In genomic region chr7:106774768-106775551, GRCh38 we compare ENCODE assay signal across 10 cellular contexts.
A peak's percentile ranks its signal among the peaks of the same experiment; 100 is the strongest.
DNase-seq lines count a peak whose midpoint lies in the region; ATAC-seq and TF ChIP-seq lines count a peak whose summit lies in the region.
"Had no signal": no experiment of that assay in that cellular context is flagged by ENCODE, and none has a peak within 500 bp of the region (broad histone marks: within the 10 kb centered on the region; RNA-seq: fewer than 3 reads in every experiment).

No MANE protein-coding gene starts in this region.

- H2AFZ ChIP-seq in Karpas-422 (ENCODE audit: low read length) (no peak overlapping the region), OCI-LY7 (ENCODE audit: low read length) (no peak overlapping the region)

- H3K9me3 Mint-ChIP-seq in activated CD4-positive, alpha-beta memory T cell treated with anti-CD3 and anti-CD28 coated beads, Interleukin-2, amount 10 ng/mL, durations not matched to agents 7 days and 5 days: peaks cover 9% of the 10 kb centered on the region
- H3K9me3 Mint-ChIP-seq: CD4-positive, CD25-positive, alpha-beta regulatory T cell had no signal

- H3K9me2 ChIP-seq in Karpas-422 (replicated peaks; ENCODE audit: insufficient read depth, low read length) (no peaks in the 10 kb centered on the region), OCI-LY7 (ENCODE audit: insufficient read depth, low read length) (no peaks in the 10 kb centered on the region)

- H3K79me2 ChIP-seq in Karpas-422 (ENCODE audit: low read length) (no peaks in the 10 kb centered on the region), OCI-LY7 (ENCODE audit: insufficient read depth, low read depth, low read length) (no peaks in the 10 kb centered on the region)

- peaks cover 22% of the 10 kb centered on the region for H3K4me1 Mint-ChIP-seq in activated CD4-positive, alpha-beta memory T cell treated with anti-CD3 and anti-CD28 coated beads, Interleukin-2, amount 10 ng/mL, durations not matched to agents 7 days and 5 days

- intact Hi-C loops in OCI-LY7 (cut with micrococcal nuclease; ENCODE audit: unreplicated experiment): no loop called here

- POLR2A ChIA-PET in activated CD4-positive, alpha-beta memory T cell treated with anti-CD3 and anti-CD28 coated beads, Interleukin-2, amount 10 ng/mL, durations not matched to agents 7 days and 5 days (lab: Charles Lee): no interaction called here
- POLR2A ChIA-PET in HEK293T (lab: Yijun Ruan, JAX) (no interaction called here), OCI-LY7 (lab: Charles Lee) (interaction anchor here (0.5 to 1.0 kb wide), 4 partner anchors 8 to 439 kb away, joined by 3 read pairs; no protein-coding TSS in a partner anchor)

- H3K36me3 ChIP-seq in Karpas-422 (ENCODE audit: insufficient read depth, low read length) (no peaks in the 10 kb centered on the region), OCI-LY7 (ENCODE audit: insufficient read depth, low read length) (no peaks in the 10 kb centered on the region)
- H3K36me3 ChIP-seq: stomach had no signal

- ATAC-seq in GM18858 (IDR thresholded peaks at IDR 0.05; ENCODE audit: unreplicated experiment): no peak

- H4K20me1 ChIP-seq in Karpas-422 (ENCODE audit: insufficient read depth, low read depth, low read length) (no peaks in the 10 kb centered on the region), OCI-LY7 (ENCODE audit: insufficient read depth, low read length) (no peaks in the 10 kb centered on the region)

- H3K27me3 ChIP-seq in Karpas-422 (ENCODE audit: low read length): no peaks in the 10 kb centered on the region
- H3K27me3 ChIP-seq: stomach had no signal

- no peak for TF ChIP-seq CTCF in OCI-LY7 (conservative IDR thresholded peaks at IDR 0.05; ENCODE audit: low read length)

- H3K27ac ChIP-seq in Karpas-422 (ENCODE audit: low read length): no peak overlapping the region
- H3K27ac ChIP-seq in OCI-LY7 (ENCODE audit: low read depth, low read length, poor library complexity, severe bottlenecking): no peak overlapping the region

- no peaks in the 10 kb centered on the region for H3K36me3 Mint-ChIP-seq in activated CD4-positive, alpha-beta memory T cell treated with anti-CD3 and anti-CD28 coated beads, Interleukin-2, amount 10 ng/mL, durations not matched to agents 7 days and 5 days (ENCODE audit: low read depth)
- H3K36me3 Mint-ChIP-seq: CD4-positive, CD25-positive, alpha-beta regulatory T cell had no signal

- DNase-seq in A172 (ENCODE audit: low spot score): peak; percentile 99
- peak; percentile 99 for DNase-seq in KBM-7
- peak; percentile 37 for DNase-seq in activated CD4-positive, alpha-beta memory T cell treated with anti-CD3 and anti-CD28 coated beads, Interleukin-2, amount 10 ng/mL, durations not matched to agents 7 days and 5 days
- peak; percentile 89 for DNase-seq in iris pigment epithelial cell (ENCODE audit: low read depth)
- no peak for DNase-seq in HEK293T (ENCODE audit: extremely low spot score)
- no peak for DNase-seq in Karpas-422
- DNase-seq in OCI-LY7 (ENCODE audit: low spot score): no peak
- DNase-seq: stomach had no signal

- no peak overlapping the region for H3K4me3 ChIP-seq in Karpas-422 (ENCODE audit: low read length)
- no peak overlapping the region for H3K4me3 ChIP-seq in OCI-LY7 (ENCODE audit: low read depth, low read length, poor library complexity, severe bottlenecking)
- H3K4me3 ChIP-seq: stomach had no signal

- no peak overlapping the region for H3K9ac ChIP-seq in Karpas-422 (ENCODE audit: low read length)

- H3K4me2 ChIP-seq in Karpas-422 (ENCODE audit: low read depth, low read length, poor library complexity, severe bottlenecking) (no peak overlapping the region), OCI-LY7 (ENCODE audit: low read length) (no peak overlapping the region)

- in situ Hi-C loops in KBM-7 (cut with MboI; ENCODE audit: low pct_unique_long_range_greater_than_20kb, low sequenced_read_pairs): loop anchor here (25.0 kb wide), 1 partner anchor 362 kb away; no protein-coding TSS in a partner anchor

- no peak overlapping the region for H3K4me3 Mint-ChIP-seq in activated CD4-positive, alpha-beta memory T cell treated with anti-CD3 and anti-CD28 coated beads, Interleukin-2, amount 10 ng/mL, durations not matched to agents 7 days and 5 days
- H3K4me3 Mint-ChIP-seq: CD4-positive, CD25-positive, alpha-beta regulatory T cell had no signal

- H3K9me3 ChIP-seq in Karpas-422 (ENCODE audit: low read length) (no peaks in the 10 kb centered on the region), OCI-LY7 (ENCODE audit: low read length) (no peaks in the 10 kb centered on the region)
- H3K9me3 ChIP-seq: stomach had no signal

- CTCF ChIA-PET in activated CD4-positive, alpha-beta memory T cell treated with anti-CD3 and anti-CD28 coated beads, Interleukin-2, amount 10 ng/mL, durations not matched to agents 7 days and 5 days (lab: Charles Lee): interaction anchor here (1.8 kb wide), 1 partner anchor 114 kb away, joined by 4 read pairs; the partner anchor contains the start of gene CCDC71L
- CTCF ChIA-PET in HEK293T (lab: Yijun Ruan, JAX) (no interaction called here), OCI-LY7 (lab: Charles Lee; ENCODE audit: unreplicated experiment) (no interaction called here)

- no peak overlapping the region for H3K27ac Mint-ChIP-seq in activated CD4-positive, alpha-beta memory T cell treated with anti-CD3 and anti-CD28 coated beads, Interleukin-2, amount 10 ng/mL, durations not matched to agents 7 days and 5 days
- H3K27ac Mint-ChIP-seq: CD4-positive, CD25-positive, alpha-beta regulatory T cell had no signal

- no TSS peak for BruUV-seq in OCI-LY7 (replicated peaks; lab: Mats Ljungman, UMichigan)

- H3K4me1 ChIP-seq in Karpas-422 (ENCODE audit: low read length) (no peaks in the 10 kb centered on the region), OCI-LY7 (ENCODE audit: insufficient read depth, low read length, poor library complexity, severe bottlenecking) (no peaks in the 10 kb centered on the region)

- H3K27me3 Mint-ChIP-seq in activated CD4-positive, alpha-beta memory T cell treated with anti-CD3 and anti-CD28 coated beads, Interleukin-2, amount 10 ng/mL, durations not matched to agents 7 days and 5 days: no peaks in the 10 kb centered on the region

TF ChIP-seq in HEK293T, 16 proteins besides CTCF, POLR2A, EP300 and RAD21:
- TF ChIP-seq FOXK2 (IDR thresholded peaks at IDR 0.05) (no peak), CTBP1 (IDR thresholded peaks at IDR 0.05; ENCODE audit: borderline replicate concordance) (no peak), TARDBP (IDR thresholded peaks at IDR 0.05) (no peak), BHLHE40 (IDR thresholded peaks at IDR 0.05; ENCODE audit: borderline replicate concordance) (no peak), FOXA1 (IDR thresholded peaks at IDR 0.05) (no peak), HDGF (IDR thresholded peaks at IDR 0.05; ENCODE audit: borderline replicate concordance) (no peak), L3MBTL2 (conservative IDR thresholded peaks at IDR 0.05) (no peak), FOXM1 (IDR thresholded peaks at IDR 0.05; ENCODE audit: borderline replicate concordance) (no peak), ARNT (IDR thresholded peaks at IDR 0.05) (no peak), SUZ12 (IDR thresholded peaks at IDR 0.05) (no peak), ELF4 (IDR thresholded peaks at IDR 0.05) (no peak), SP1 (IDR thresholded peaks at IDR 0.05) (no peak), NFRKB (IDR thresholded peaks at IDR 0.05) (no peak), LEF1 (IDR thresholded peaks at IDR 0.05; ENCODE audit: borderline replicate concordance) (no peak)
- TF ChIP-seq, protein P1, sequence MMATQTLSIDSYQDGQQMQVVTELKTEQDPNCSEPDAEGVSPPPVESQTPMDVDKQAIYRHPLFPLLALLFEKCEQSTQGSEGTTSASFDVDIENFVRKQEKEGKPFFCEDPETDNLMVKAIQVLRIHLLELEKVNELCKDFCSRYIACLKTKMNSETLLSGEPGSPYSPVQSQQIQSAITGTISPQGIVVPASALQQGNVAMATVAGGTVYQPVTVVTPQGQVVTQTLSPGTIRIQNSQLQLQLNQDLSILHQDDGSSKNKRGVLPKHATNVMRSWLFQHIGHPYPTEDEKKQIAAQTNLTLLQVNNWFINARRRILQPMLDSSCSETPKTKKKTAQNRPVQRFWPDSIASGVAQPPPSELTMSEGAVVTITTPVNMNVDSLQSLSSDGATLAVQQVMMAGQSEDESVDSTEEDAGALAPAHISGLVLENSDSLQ (IDR thresholded peaks at IDR 0.05): no peak

Comparison
In these comparisons a context has a peak if more than half of its experiments do, and no peak if none do; other contexts are left out.
1. DNase-seq: peak in A172 (single experiment), KBM-7 (single experiment), activated CD4-positive, alpha-beta memory T cell treated with anti-CD3 and anti-CD28 coated beads, Interleukin-2, amount 10 ng/mL, durations not matched to agents 7 days and 5 days (single experiment) and iris pigment epithelial cell (single experiment); none in HEK293T (single experiment), Karpas-422 (single experiment) and OCI-LY7 (single experiment).